Comparison of ENCODE assay signal across 3 cellular contexts in genomic region chr4:124899997-124900396, GRCh38.
TF ChIP-seq lines count a peak whose summit lies in the region.

No MANE protein-coding gene starts in this region.

TF ChIP-seq in SK-N-SH, 30 proteins besides CTCF, POLR2A, EP300 and RAD21 (continued from another document):
- TF ChIP-seq CHD2 (IDR thresholded peaks at IDR 0.05; ENCODE audit: low read length, partially characterized antibody) (peak; percentile 18), PBX3 (IDR thresholded peaks at IDR 0.05) (no peak)

TF ChIP-seq in SK-N-SH treated with all-trans-retinoic acid at 6 μM for 48 hours, 23 proteins besides CTCF, POLR2A, EP300 and RAD21 (continued from another document):
- TF ChIP-seq TSHZ2 (CRISPR knock-in tag; IDR thresholded peaks at IDR 0.05) (no peak), CSDC2 (CRISPR knock-in tag; IDR thresholded peaks at IDR 0.05) (no peak), GLIS3 (CRISPR knock-in tag; IDR thresholded peaks at IDR 0.05) (no peak)

TF ChIP-seq in H1, 55 proteins besides CTCF, POLR2A, EP300 and RAD21 (continued from another document):
- TF ChIP-seq E2F6 (IDR thresholded peaks at IDR 0.05) = no peak
- TF ChIP-seq PHF8 (conservative IDR thresholded peaks at IDR 0.05; ENCODE audit: low read depth, low read length) = no peak
- TF ChIP-seq CTBP2 (IDR thresholded peaks at IDR 0.05; ENCODE audit: borderline replicate concordance, insufficient read depth, insufficient read length, low read length) = no peak
- TF ChIP-seq FOSL1 (IDR thresholded peaks at IDR 0.05; ENCODE audit: insufficient read depth, low read depth, low read length) = no peak
- TF ChIP-seq SAP30 (IDR thresholded peaks at IDR 0.05; ENCODE audit: insufficient read depth, insufficient replicate concordance, low read length) = no peak
- no peak for TF ChIP-seq MAX (IDR thresholded peaks at IDR 0.05)
- no peak for TF ChIP-seq YY1 (IDR thresholded peaks at IDR 0.05; ENCODE audit: low read depth, low read length)
- no peak for TF ChIP-seq ZNF274 (IDR thresholded peaks at IDR 0.05; ENCODE audit: borderline replicate concordance, extremely low read depth, low read length)
- no peak for TF ChIP-seq POU5F1 (IDR thresholded peaks at IDR 0.05; ENCODE audit: low read depth, low read length)
- no peak for TF ChIP-seq GTF2F1 (IDR thresholded peaks at IDR 0.05; ENCODE audit: borderline replicate concordance, low read depth, low read length)
- no peak for TF ChIP-seq SIN3A (conservative IDR thresholded peaks at IDR 0.05 in 1 of 2, IDR thresholded peaks at IDR 0.05 in 1 of 2; ENCODE audit: low read depth in 1 of 2, low read length in 2 of 2)
- no peak for TF ChIP-seq CHD7 (IDR thresholded peaks at IDR 0.05; ENCODE audit: insufficient replicate concordance, low read length)
TF ChIP-seq in H1: peak in this region for 0.
